Comparison of ENCODE assay signal across 1 cellular context in the genomic region with DNA sequence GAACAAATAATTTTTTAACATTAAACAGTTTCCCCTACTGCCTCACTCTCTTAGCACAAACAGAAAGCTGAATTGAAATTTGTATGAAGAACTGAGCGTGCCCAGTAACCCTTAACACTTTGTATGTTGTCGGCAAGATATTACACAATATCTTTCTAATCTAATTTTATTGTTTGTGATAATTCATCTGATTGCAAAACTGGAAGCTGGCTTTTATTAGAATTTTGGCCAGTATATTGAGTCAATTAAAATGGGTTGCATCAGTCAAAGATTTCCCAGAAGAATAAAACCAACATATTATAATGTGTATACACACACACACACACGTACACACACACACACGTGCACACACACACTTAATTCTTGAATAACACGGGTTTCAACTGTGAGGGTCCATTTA.
TF ChIP-seq lines count a peak whose summit lies in the region.

No MANE protein-coding gene starts in this region.

TF ChIP-seq in SK-N-SH, 30 proteins besides CTCF, POLR2A, EP300 and RAD21 (continued from another document):
- TF ChIP-seq TEAD4 (IDR thresholded peaks at IDR 0.05; ENCODE audit: borderline replicate concordance, insufficient read depth) (no peak), FOSL2 (IDR thresholded peaks at IDR 0.05; ENCODE audit: borderline replicate concordance, low read depth) (no peak), FOXJ3 (CRISPR knock-in tag; IDR thresholded peaks at IDR 0.05) (no peak), MEF2A (IDR thresholded peaks at IDR 0.05; ENCODE audit: borderline replicate concordance, low read depth) (no peak)
- TF ChIP-seq, protein P1, sequence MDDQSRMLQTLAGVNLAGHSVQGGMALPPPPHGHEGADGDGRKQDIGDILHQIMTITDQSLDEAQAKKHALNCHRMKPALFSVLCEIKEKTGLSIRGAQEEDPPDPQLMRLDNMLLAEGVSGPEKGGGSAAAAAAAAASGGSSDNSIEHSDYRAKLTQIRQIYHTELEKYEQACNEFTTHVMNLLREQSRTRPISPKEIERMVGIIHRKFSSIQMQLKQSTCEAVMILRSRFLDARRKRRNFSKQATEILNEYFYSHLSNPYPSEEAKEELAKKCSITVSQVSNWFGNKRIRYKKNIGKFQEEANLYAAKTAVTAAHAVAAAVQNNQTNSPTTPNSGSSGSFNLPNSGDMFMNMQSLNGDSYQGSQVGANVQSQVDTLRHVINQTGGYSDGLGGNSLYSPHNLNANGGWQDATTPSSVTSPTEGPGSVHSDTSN (IDR thresholded peaks at IDR 0.05), result no peak
